In the genomic region with DNA sequence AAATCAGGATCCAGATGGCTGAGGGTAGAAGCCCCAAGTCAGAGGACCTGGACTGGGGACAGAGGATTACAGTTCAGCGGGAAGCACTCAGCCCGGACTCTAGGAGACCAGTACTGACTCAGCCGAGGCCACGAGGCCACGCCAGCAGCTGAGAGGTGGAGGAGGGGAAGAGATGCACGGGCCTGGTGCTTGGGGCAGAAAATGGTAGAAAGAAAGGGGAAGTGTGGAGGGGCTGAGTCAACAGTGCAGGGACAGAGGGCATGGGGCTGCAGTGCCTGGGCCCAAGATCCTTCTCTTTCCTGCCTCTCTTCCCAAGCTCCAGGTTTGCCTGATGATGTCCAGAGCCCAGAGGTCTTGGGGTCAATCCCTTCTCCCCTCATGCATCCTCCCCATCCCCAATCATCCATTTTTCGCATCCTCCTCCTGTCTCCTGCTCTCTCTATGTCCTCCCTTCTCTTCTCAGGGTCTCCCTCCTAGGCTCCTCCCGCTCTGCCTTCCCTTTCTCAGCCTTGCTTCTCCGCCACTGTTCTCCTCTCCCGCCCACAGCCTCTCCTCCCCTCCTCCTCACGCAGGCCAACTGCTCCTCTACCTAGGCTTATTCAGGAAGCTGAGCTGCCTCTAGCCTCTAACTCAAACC, we compare ENCODE assay signal across 9 cellular contexts. TPM values are rescaled to one million over a fixed set of nuclear protein-coding genes. Genes with fewer than 3 reads are reported as not detected.
DNase-seq lines count a peak whose midpoint lies in the region; ATAC-seq and TF ChIP-seq lines count a peak whose summit lies in the region.
"Had no signal": no experiment of that assay in that cellular context is flagged by ENCODE, and none has a peak within 500 bp of the region (broad histone marks: within the 10 kb centered on the region; RNA-seq: fewer than 3 reads in every experiment).

No MANE protein-coding gene starts in this region.

- peaks cover 95% of the 10 kb centered on the region for H3K4me1 Mint-ChIP-seq in activated naive CD8-positive, alpha-beta T cell (ENCODE audit: low read depth)

- H3K27ac Mint-ChIP-seq in activated naive CD8-positive, alpha-beta T cell, result peak overlapping the region; percentile 81

- H3K36me3 Mint-ChIP-seq in activated naive CD8-positive, alpha-beta T cell, result no peaks in the 10 kb centered on the region

- POLR2A ChIA-PET in AG04450 (lab: Yijun Ruan, JAX), result interaction anchor here (0.9 to 1.0 kb wide), 2 partner anchors 8 to 11 kb away, joined by 3 to 4 read pairs; partner anchors contain the start of gene ARHGEF2

- no peak for TF ChIP-seq CTCF in AG04450 (IDR thresholded peaks at IDR 0.05; ENCODE audit: low read depth, low read length)

- ATAC-seq in GM19372 (IDR thresholded peaks at IDR 0.05; ENCODE audit: low read depth, unreplicated experiment) (peak; percentile 67), left cardiac atrium (peak; percentile 41 to 79)

- intact Hi-C loops in left cardiac atrium (cut with DNase I), result no loop called here

- H3K27ac ChIP-seq in AG04450 (ENCODE audit: low read depth, low read length), result peak overlapping the region; percentile 75

- CTCF ChIA-PET in AG04450 (lab: Charles Lee), result interaction anchor here (0.6 to 5.9 kb wide), 2 partner anchors 19 to 68 kb away, joined by 3 to 27 read pairs; no protein-coding TSS in a partner anchor

- H3K27me3 Mint-ChIP-seq in activated naive CD8-positive, alpha-beta T cell, result no peaks in the 10 kb centered on the region

- peak overlapping the region; percentile 54 for H3K4me3 Mint-ChIP-seq in activated naive CD8-positive, alpha-beta T cell

- H3K9me3 Mint-ChIP-seq in activated naive CD8-positive, alpha-beta T cell (ENCODE audit: low read depth), result no peaks in the 10 kb centered on the region

- H3K9me3 ChIP-seq in AG04450 (ENCODE audit: control insufficient read depth, insufficient read depth, low read length), result no peaks in the 10 kb centered on the region

- DNase-seq in AG04450 (ENCODE audit: low read depth, low spot score), result no peak
- peak; percentile 74 for DNase-seq in NCI-H226
- peak; percentile 82 for DNase-seq in left cardiac atrium
- peak; percentile 57 for DNase-seq in renal cortical epithelial cell (ENCODE audit: low read depth)
- DNase-seq in NCI-H510A (lab: John Stamatoyannopoulos, UW), result no peak
- no peak for DNase-seq in HuH-7.5 (ENCODE audit: low spot score)

- peak overlapping the region; percentile 31 for H3K4me3 ChIP-seq in AG04450 (ENCODE audit: low read depth, low read length)

- H3K27me3 ChIP-seq in AG04450 (ENCODE audit: control insufficient read depth, insufficient read depth, low read length), result no peaks in the 10 kb centered on the region

RNA-seq across cellular contexts. Expression of gene ARHGEF2, which starts 7.7 kb away (rescaled TPM):
- 121 and 128 TPM in 2 replicates for polyA plus RNA-seq in AG04450 (2011; rRNA removed)
- polyA minus RNA-seq in AG04450 (2011; rRNA and poly(A)+ RNA removed), result 142 and 172 TPM in 2 replicates
- 10 to 100 TPM; 63.4 to 70.8 TPM for total RNA-seq in left cardiac atrium
- 36.8 and 53.6 TPM in 2 replicates for total RNA-seq in renal cortical epithelial cell

RNA-seq across cellular contexts. Expression of gene RXFP4, which starts 29.2 kb away (rescaled TPM):
- not detected in 2 replicates for polyA plus RNA-seq in AG04450 (2011; rRNA removed)
- not detected in 2 replicates for polyA minus RNA-seq in AG04450 (2011; rRNA and poly(A)+ RNA removed)
- total RNA-seq in left cardiac atrium (not detected), renal cortical epithelial cell (not detected in 2 replicates)
- total RNA-seq: epithelial cell of proximal tubule had no signal

RNA-seq across cellular contexts. Expression of gene KHDC4, which starts 36.4 kb away (rescaled TPM):
- polyA plus RNA-seq in AG04450 (2011; rRNA removed), result 34.9 and 39.0 TPM in 2 replicates
- 47.4 and 53.0 TPM in 2 replicates for polyA minus RNA-seq in AG04450 (2011; rRNA and poly(A)+ RNA removed)
- 10 to 100 TPM; 21.0 to 27.8 TPM for total RNA-seq in left cardiac atrium
- 16.8 and 39.1 TPM in 2 replicates for total RNA-seq in renal cortical epithelial cell

RNA-seq across cellular contexts. Expression of gene SSR2, which starts 50.1 kb away (rescaled TPM):
- 867 and 961 TPM in 2 replicates for polyA plus RNA-seq in AG04450 (2011; rRNA removed)
- 384 and 431 TPM in 2 replicates for polyA minus RNA-seq in AG04450 (2011; rRNA and poly(A)+ RNA removed)
- total RNA-seq in left cardiac atrium (100 to 1,000 TPM; 101 to 127 TPM), renal cortical epithelial cell (366 and 540 TPM in 2 replicates)

RNA-seq across cellular contexts. Expression of gene RIT1, which starts 59.5 kb away (rescaled TPM):
- 56.4 and 65.2 TPM in 2 replicates for polyA plus RNA-seq in AG04450 (2011; rRNA removed)
- polyA minus RNA-seq in AG04450 (2011; rRNA and poly(A)+ RNA removed), result 61.1 and 69.2 TPM in 2 replicates
- total RNA-seq in left cardiac atrium (10 to 100 TPM; 23.1 to 26.1 TPM), renal cortical epithelial cell (38.4 and 88.2 TPM in 2 replicates)

Comparison
In these comparisons a context has a peak if more than half of its experiments do, and no peak if none do; other contexts are left out.
1. DNase-seq: peak in NCI-H226 (single experiment), left cardiac atrium (single experiment) and renal cortical epithelial cell (single experiment); none in AG04450 (single experiment), NCI-H510A (single experiment) and HuH-7.5 (single experiment).